ENCODE assay signal across 12 cellular contexts in the genomic region with DNA sequence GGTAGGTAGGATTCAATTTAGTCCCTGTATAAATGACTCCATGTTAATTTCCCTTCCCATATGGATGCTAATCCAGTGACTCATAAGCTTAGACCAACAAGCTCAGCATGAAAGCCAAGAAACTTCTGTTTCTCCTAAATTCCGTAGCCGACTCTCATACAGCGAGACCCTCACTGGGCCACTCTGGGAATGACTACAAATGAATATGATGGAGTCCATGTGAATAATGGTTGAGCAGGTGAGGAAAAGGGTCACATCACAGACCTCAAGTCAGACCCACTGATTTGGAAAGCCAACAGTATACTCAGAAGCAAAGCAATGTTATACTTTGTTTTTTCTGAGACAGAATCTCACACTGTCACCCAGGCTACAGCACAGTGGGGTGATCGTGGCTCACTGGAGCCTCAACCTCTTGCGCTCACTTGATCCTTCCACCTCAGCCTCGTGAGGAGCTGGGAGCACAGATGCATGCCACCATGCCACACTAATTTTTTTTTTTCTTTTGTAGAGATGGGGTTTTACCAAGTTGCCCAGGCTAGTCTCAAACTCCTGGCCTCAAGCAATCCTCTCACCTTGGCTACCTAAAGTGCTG. TPM values are rescaled to one million over a fixed set of nuclear protein-coding genes. Genes with fewer than 3 reads are reported as not detected.
DNase-seq lines count a peak whose midpoint lies in the region; ATAC-seq, FAIRE-seq and TF ChIP-seq lines count a peak whose summit lies in the region.
"Had no signal": no experiment of that assay in that cellular context is flagged by ENCODE, and none has a peak within 500 bp of the region (broad histone marks: within the 10 kb centered on the region; RNA-seq: fewer than 3 reads in every experiment).

No MANE protein-coding gene starts in this region.

- no peak for ATAC-seq in HG02981 (IDR thresholded peaks at IDR 0.05; ENCODE audit: unreplicated experiment)
- ATAC-seq in GM18907 (IDR thresholded peaks at IDR 0.05; ENCODE audit: unreplicated experiment), result no peak

- no peak for TF ChIP-seq EP300 in transverse colon (IDR thresholded peaks at IDR 0.05; ENCODE audit: low read depth)

- H3K9ac ChIP-seq in HUES64 (ENCODE audit: low read depth, low read length), result no peak overlapping the region

- peak; percentile 57 for DNase-seq in BJ (ENCODE audit: low read depth)
- DNase-seq in brain pericyte (ENCODE audit: low read depth, low spot score), result peak; percentile 47
- DNase-seq in mesothelial cell of epicardium (ENCODE audit: low spot score in 2 of 2, unreplicated experiment in 2 of 2), result no peak
- DNase-seq in transverse colon, result no peak
- DNase-seq in GM19239 (ENCODE audit: insufficient read length, low spot score), result no peak
- DNase-seq: DMS153; MG63; stimulated activated CD4-positive, alpha-beta T cell treated with anti-CD3 and anti-CD28 coated beads, Interleukin-12 subunit alpha, Interleukin-12 subunit beta, amount 100 ng/mL, for 4 hours had no signal

- H3K4me1 Mint-ChIP-seq in mesothelial cell of epicardium, result peaks cover 11% of the 10 kb centered on the region
- H3K4me1 Mint-ChIP-seq: central memory CD8-positive, alpha-beta T cell had no signal

- H3K36me3 ChIP-seq in BJ (ENCODE audit: control insufficient read depth, insufficient read depth, low read length) (peaks cover 15% of the 10 kb centered on the region), HUES64 (ENCODE audit: insufficient read depth, low read length) (peaks cover 63% of the 10 kb centered on the region), transverse colon (peaks cover 0 to 51% (median 25%) of the 10 kb centered on the region in 4 donors)

- intact Hi-C loops in transverse colon (cut with DNase I; ENCODE audit: low total_unique reads), result no loop called here

- no peak overlapping the region for H3K4me3 Mint-ChIP-seq in mesothelial cell of epicardium
- H3K4me3 Mint-ChIP-seq: central memory CD8-positive, alpha-beta T cell had no signal

- no peaks in the 10 kb centered on the region for H3K27me3 ChIP-seq in BJ (ENCODE audit: control insufficient read depth, insufficient read depth, low read length)
- no peaks in the 10 kb centered on the region for H3K27me3 ChIP-seq in HUES64 (ENCODE audit: insufficient read depth, low read length)
- H3K27me3 ChIP-seq in transverse colon, result no peaks in the 10 kb centered on the region
- H3K27me3 ChIP-seq: MG63 had no signal

- H3K9me3 Mint-ChIP-seq in mesothelial cell of epicardium, result no peaks in the 10 kb centered on the region
- H3K9me3 Mint-ChIP-seq: central memory CD8-positive, alpha-beta T cell had no signal

- H3K4me3 ChIP-seq in BJ (ENCODE audit: low read depth, low read length) (no peak overlapping the region), HUES64 (ENCODE audit: low read length) (no peak overlapping the region), transverse colon (no peak overlapping the region)
- H3K4me3 ChIP-seq: MG63 had no signal

- FAIRE-seq in GM19239 (lab: Jason Lieb, UNC), result no peak

- TF ChIP-seq CTCF in BJ (IDR thresholded peaks at IDR 0.05; ENCODE audit: insufficient read depth, low read depth, low read length) (no peak), mesothelial cell of epicardium (IDR thresholded peaks at IDR 0.05; ENCODE audit: unreplicated experiment) (no peak), transverse colon (IDR thresholded peaks at IDR 0.05) (no peak)

- no peaks in the 10 kb centered on the region for H3K27me3 Mint-ChIP-seq in mesothelial cell of epicardium (ENCODE audit: low read depth)
- H3K27me3 Mint-ChIP-seq: central memory CD8-positive, alpha-beta T cell had no signal

- CTCF ChIA-PET in BJ (lab: Yijun Ruan, JAX), result interaction anchor here (0.6 to 1.8 kb wide), 3 partner anchors 10 to 70 kb away, joined by 3 to 5 read pairs (median 4); partner anchors contain the start of gene ZC3H7A

- TF ChIP-seq POLR2A in transverse colon (IDR thresholded peaks at IDR 0.05), result no peak

- H3K27ac ChIP-seq in HUES64 (ENCODE audit: low read depth, low read length) (peak overlapping the region; percentile 68), transverse colon (no peak overlapping the region)

- H3K27ac Mint-ChIP-seq in mesothelial cell of epicardium, result peak overlapping the region; percentile 80

- peaks cover 3% of the 10 kb centered on the region; the same call in 1 of the 2 replicates for H3K4me1 ChIP-seq in HUES64 (ENCODE audit: insufficient read depth, low read length)
- no peaks in the 10 kb centered on the region for H3K4me1 ChIP-seq in transverse colon

- POLR2A ChIA-PET in BJ (lab: Charles Lee), result no interaction called here

- in situ Hi-C loops in transverse colon (cut with MboI; ENCODE audit: low pct_ligation_motif_present in 1 of 4, low pct_unique_long_range_greater_than_20kb in 1 of 4, low sequenced_read_pairs in 3 of 4), result no loop called here

- 94% methylated on average over 6 of the region's 6 CpGs for WGBS in HUES64
- WGBS in transverse colon (ENCODE audit: low coverage in 1 of 2), 2 donors, result 83 to 100% methylated on average over 6 of the region's 6 CpGs

- H3K36me3 Mint-ChIP-seq in mesothelial cell of epicardium, result peaks cover 34% of the 10 kb centered on the region

- H3K9me3 ChIP-seq in HUES64 (ENCODE audit: insufficient read depth, low read depth, low read length) (no peaks in the 10 kb centered on the region), transverse colon (no peaks in the 10 kb centered on the region)
- H3K9me3 ChIP-seq: MG63 had no signal

RNA-seq across cellular contexts. Expression of gene RSL1D1, which starts 14.6 kb away (rescaled TPM):
- 36.4 and 82.8 TPM in 2 replicates for polyA plus RNA-seq in BJ (2011; rRNA removed)
- polyA minus RNA-seq in BJ (2011; rRNA and poly(A)+ RNA removed), result 21.4 and 21.6 TPM in 2 replicates
- 231 TPM for polyA plus RNA-seq in HUES64 (2013, experiment 1 of 2)
- 209 TPM for polyA plus RNA-seq in HUES64 (2013, experiment 2 of 2)
- total RNA-seq in mesothelial cell of epicardium (176 to 177 TPM (median 177 TPM) in 3 replicates), transverse colon (100 to 1,000 TPM in 1 of 4 donors, 10 to 100 TPM in 3; 41.5 to 120 (median 65.9) TPM)

RNA-seq across cellular contexts. Expression of gene ZC3H7A, which starts 39.7 kb away (rescaled TPM):
- 30.4 and 54.9 TPM in 2 replicates for polyA plus RNA-seq in BJ (2011; rRNA removed)
- 25.5 and 31.2 TPM in 2 replicates for polyA minus RNA-seq in BJ (2011; rRNA and poly(A)+ RNA removed)
- 32.2 TPM for polyA plus RNA-seq in HUES64 (2013, experiment 1 of 2)
- polyA plus RNA-seq in HUES64 (2013, experiment 2 of 2), result 36.8 TPM
- 57.6 to 70.7 TPM (median 66.7 TPM) in 3 replicates for total RNA-seq in mesothelial cell of epicardium
- 10 to 100 TPM; 38.1 to 92.0 (median 63.3) TPM for total RNA-seq in transverse colon

Comparison
In these comparisons a context has a peak if more than half of its experiments do, and no peak if none do; other contexts are left out.
1. DNase-seq: peak in BJ (single experiment) and brain pericyte (single experiment); none in mesothelial cell of epicardium (0 of 2), transverse colon (single experiment) and GM19239 (single experiment).